In genomic region chr16:22355487-22355908, GRCh38 we compare ENCODE assay signal across 14 cellular contexts. TPM values are rescaled to one million over a fixed set of nuclear protein-coding genes. Genes with fewer than 3 reads are reported as not detected.
DNase-seq lines count a peak whose midpoint lies in the region; ATAC-seq and TF ChIP-seq lines count a peak whose summit lies in the region.
"Had no signal": no experiment of that assay in that cellular context is flagged by ENCODE, and none has a peak within 500 bp of the region (broad histone marks: within the 10 kb centered on the region; RNA-seq: fewer than 3 reads in every experiment).

No MANE protein-coding gene starts in this region.

- no peaks in the 10 kb centered on the region for H3K9me3 ChIP-seq in heart right ventricle
- no peaks in the 10 kb centered on the region for H3K9me3 ChIP-seq in PC-9 (ENCODE audit: insufficient read depth, low read depth)
- no peaks in the 10 kb centered on the region for H3K9me3 ChIP-seq in A673 (ENCODE audit: low read depth, low read length, poor library complexity, severe bottlenecking)
- H3K9me3 ChIP-seq: right atrium auricular region had no signal

- DNase-seq in CD14-positive monocyte (ENCODE audit: low spot score) (no peak), GM10248 (ENCODE audit: extremely low spot score) (peak; percentile 25), NOMO-1 (lab: John Stamatoyannopoulos, UW; ENCODE audit: unreplicated experiment in 2 of 2) (peak; percentile 64 to 79), heart right ventricle (no peak), PC-9 (no peak), NCI-H2081 (lab: John Stamatoyannopoulos, UW) (no peak), A673 (ENCODE audit: low spot score) (no peak)
- no peak for DNase-seq in activated naive CD8-positive, alpha-beta T cell treated with anti-CD3 and anti-CD28 coated beads, Interleukin-2, amount 10 ng/mL, durations not matched to agents 7 days and 5 days
- DNase-seq: kidney glomerular epithelial cell; NCI-H1436 treated with DMSO at 0.1 percent for 48 hours; stimulated activated CD4-positive, alpha-beta T cell treated with anti-CD3 and anti-CD28 coated beads, Interleukin-4, amount 100 ng/mL, for 24 hours; stimulated activated naive CD4-positive, alpha-beta T cell treated with Interleukin-2 at 50 U/mL for 16 hours had no signal

- H3K27me3 Mint-ChIP-seq in CD14-positive monocyte (ENCODE audit: low read depth in 3 of 3) = peaks cover 0 to 1% (median 0%) of the 10 kb centered on the region in 3 donors
- no peaks in the 10 kb centered on the region for H3K27me3 Mint-ChIP-seq in activated naive CD8-positive, alpha-beta T cell treated with anti-CD3 and anti-CD28 coated beads, Interleukin-2, amount 10 ng/mL, durations not matched to agents 7 days and 5 days

- H3K27ac Mint-ChIP-seq in CD14-positive monocyte = peak overlapping the region in 4 of 7 donors; percentile 3 to 42 (median 15)
- H3K27ac Mint-ChIP-seq in activated naive CD8-positive, alpha-beta T cell treated with anti-CD3 and anti-CD28 coated beads, Interleukin-2, amount 10 ng/mL, durations not matched to agents 7 days and 5 days = peak overlapping the region; percentile 78

- CTCF ChIA-PET in GM10248 (lab: Yijun Ruan, JAX) (interaction anchor here (0.9 to 1.3 kb wide), 2 partner anchors 9 to 35 kb away, joined by 3 read pairs; no protein-coding TSS in a partner anchor), PC-9 (lab: Charles Lee) (no interaction called here), A673 (lab: Charles Lee) (interaction anchor here (0.7 kb wide), 1 partner anchor 52 kb away, joined by 3 read pairs; no protein-coding TSS in a partner anchor)

- ATAC-seq in activated naive CD8-positive, alpha-beta T cell treated with anti-CD3 and anti-CD28 coated beads, Interleukin-2, amount 10 ng/mL, durations not matched to agents 7 days and 5 days (ENCODE audit: low read depth) = peak; percentile 23
- ATAC-seq in heart right ventricle = no peak

- intact Hi-C loops in CD14-positive monocyte (cut with micrococcal nuclease) (no loop called here), heart right ventricle (cut with DNase I) (no loop called here), PC-9 (cut with micrococcal nuclease; ENCODE audit: unreplicated experiment) (no loop called here), A673 (cut with micrococcal nuclease; ENCODE audit: unreplicated experiment) (no loop called here)

- peaks cover 6 to 10% of the 10 kb centered on the region in 2 donors for H3K36me3 Mint-ChIP-seq in CD14-positive monocyte
- peaks cover 28% of the 10 kb centered on the region for H3K36me3 Mint-ChIP-seq in activated naive CD8-positive, alpha-beta T cell treated with anti-CD3 and anti-CD28 coated beads, Interleukin-2, amount 10 ng/mL, durations not matched to agents 7 days and 5 days

- H4K20me1 ChIP-seq in PC-9 (ENCODE audit: insufficient read depth) = peaks cover 6% of the 10 kb centered on the region

- H3K27ac ChIP-seq in heart right ventricle (peak overlapping the region in 1 of 10 donors; percentile 2), PC-9 (no peak overlapping the region), A673 (ENCODE audit: low read depth, low read length, poor library complexity, severe bottlenecking) (no peak overlapping the region)
- H3K27ac ChIP-seq: right atrium auricular region, RWPE1 had no signal

- TF ChIP-seq CTCF in CD14-positive monocyte (IDR thresholded peaks at IDR 0.05) (no peak), GM10248 (IDR thresholded peaks at IDR 0.05; ENCODE audit: control extremely low read depth, extremely low read depth, low read depth, missing control alignments) (no peak), heart right ventricle (IDR thresholded peaks at IDR 0.05) (no peak), PC-9 (conservative IDR thresholded peaks at IDR 0.05) (no peak), A673 (conservative IDR thresholded peaks at IDR 0.05; ENCODE audit: low read depth, low read length) (no peak)

- H3K4me1 ChIP-seq in heart right ventricle (peaks cover 0 to 46% (median 8%) of the 10 kb centered on the region in 9 donors), PC-9 (replicated peaks; ENCODE audit: insufficient read depth) (peaks cover 12% of the 10 kb centered on the region), A673 (ENCODE audit: insufficient read depth, low read length, poor library complexity, severe bottlenecking) (peaks cover 39% of the 10 kb centered on the region)

- H3K79me2 ChIP-seq in PC-9 (ENCODE audit: low read depth) = peaks cover 72% of the 10 kb centered on the region

- no peak overlapping the region for H3K4me3 ChIP-seq in heart right ventricle
- H3K4me3 ChIP-seq in PC-9 = no peak overlapping the region
- H3K4me3 ChIP-seq in A673 (ENCODE audit: low read depth, low read length, poor library complexity, severe bottlenecking) = no peak overlapping the region
- H3K4me3 ChIP-seq: right atrium auricular region had no signal

- H3F3A ChIP-seq in PC-9 (ENCODE audit: insufficient read depth, low read depth) = peaks cover 21% of the 10 kb centered on the region; the same call in 1 of the 2 replicates

- POLR2A ChIA-PET in GM10248 (lab: Yijun Ruan, JAX) (no interaction called here), PC-9 (lab: Charles Lee; ENCODE audit: unreplicated experiment) (no interaction called here), A673 (lab: Charles Lee; ENCODE audit: low non-redundant PET) (no interaction called here)
- POLR2A ChIA-PET in activated naive CD8-positive, alpha-beta T cell treated with anti-CD3 and anti-CD28 coated beads, Interleukin-2, amount 10 ng/mL, durations not matched to agents 7 days and 5 days (lab: Charles Lee) = interaction anchor here (0.7 to 8.4 kb wide), 2 partner anchors 16 to 55 kb away, joined by 3 to 108 read pairs; partner anchors contain the start of gene CDR2

- H2AFZ ChIP-seq in PC-9 = no peak overlapping the region

- no TSS peak for BruUV-seq in PC-9 (replicated peaks; lab: Mats Ljungman, UMichigan)
- no TSS peak for BruUV-seq in A673 (replicated peaks; lab: Mats Ljungman, UMichigan)

- H3K4me1 Mint-ChIP-seq in CD14-positive monocyte = peaks cover 35% of the 10 kb centered on the region
- H3K4me1 Mint-ChIP-seq in activated naive CD8-positive, alpha-beta T cell treated with anti-CD3 and anti-CD28 coated beads, Interleukin-2, amount 10 ng/mL, durations not matched to agents 7 days and 5 days = peaks cover 46% of the 10 kb centered on the region

- H3K36me3 ChIP-seq in heart right ventricle (peaks cover 0 to 41% (median 0%) of the 10 kb centered on the region in 9 donors), PC-9 (ENCODE audit: low read depth) (peaks cover 21% of the 10 kb centered on the region), A673 (ENCODE audit: insufficient read depth, low read length, poor library complexity, severe bottlenecking) (peaks cover 11% of the 10 kb centered on the region)
- H3K36me3 ChIP-seq: right atrium auricular region had no signal

- H3K4me2 ChIP-seq in PC-9 = no peak overlapping the region

- no peaks in the 10 kb centered on the region for H3K9me2 ChIP-seq in PC-9 (ENCODE audit: insufficient read depth)

- H3K4me3 Mint-ChIP-seq in CD14-positive monocyte = no peak overlapping the region
- peak overlapping the region; percentile 27 for H3K4me3 Mint-ChIP-seq in activated naive CD8-positive, alpha-beta T cell treated with anti-CD3 and anti-CD28 coated beads, Interleukin-2, amount 10 ng/mL, durations not matched to agents 7 days and 5 days

- H3K27me3 ChIP-seq in heart right ventricle (no peaks in the 10 kb centered on the region), PC-9 (ENCODE audit: insufficient read depth, low read depth) (no peaks in the 10 kb centered on the region), A673 (replicated peaks; ENCODE audit: insufficient read depth, low read depth, low read length, poor library complexity) (no peaks in the 10 kb centered on the region)
- H3K27me3 ChIP-seq: right atrium auricular region had no signal

- H3K9me3 Mint-ChIP-seq in CD14-positive monocyte = peaks cover 0 to 3% (median 0%) of the 10 kb centered on the region in 7 donors
- H3K9me3 Mint-ChIP-seq in activated naive CD8-positive, alpha-beta T cell treated with anti-CD3 and anti-CD28 coated beads, Interleukin-2, amount 10 ng/mL, durations not matched to agents 7 days and 5 days = peaks cover 3% of the 10 kb centered on the region

RNA-seq across cellular contexts. Expression of gene CDR2, which starts 18.9 kb away (rescaled TPM):
- polyA plus RNA-seq in CD14-positive monocyte = 1 to 10 TPM; 2.5 to 4.8 TPM
- 10 to 100 TPM; 42.2 to 48.6 TPM for total RNA-seq in activated naive CD8-positive, alpha-beta T cell treated with anti-CD3 and anti-CD28 coated beads, Interleukin-2, amount 10 ng/mL, durations not matched to agents 7 days and 5 days
- 1 to 10 TPM; 4.2 to 8.1 (median 6.6) TPM for total RNA-seq in heart right ventricle
- 1 to 10 TPM; 7.6 to 8.4 TPM for polyA plus RNA-seq in heart right ventricle
- total RNA-seq in PC-9 (2021) = 29.3 and 34.0 TPM in 2 replicates
- total RNA-seq in A673 (2021) = 34.5 and 40.5 TPM in 2 replicates

RNA-seq across cellular contexts. Expression of gene POLR3E, which starts 58.3 kb away (rescaled TPM):
- 1 to 10 TPM; 4.1 to 5.7 TPM for polyA plus RNA-seq in CD14-positive monocyte
- total RNA-seq in activated naive CD8-positive, alpha-beta T cell treated with anti-CD3 and anti-CD28 coated beads, Interleukin-2, amount 10 ng/mL, durations not matched to agents 7 days and 5 days = 10 to 100 TPM; 53.2 to 56.9 TPM
- 10 to 100 TPM; 27.8 to 40.7 (median 31.7) TPM for total RNA-seq in heart right ventricle
- 10 to 100 TPM; 22.3 to 23.8 TPM for polyA plus RNA-seq in heart right ventricle
- 65.2 and 70.9 TPM in 2 replicates for total RNA-seq in PC-9 (2021)
- total RNA-seq in A673 (2021) = 69.8 and 80.6 TPM in 2 replicates

Comparison
In these comparisons a context has a peak if more than half of its experiments do, and no peak if none do; other contexts are left out.
1. DNase-seq: peak in GM10248 (single experiment) and NOMO-1 (2 of 2); none in CD14-positive monocyte (single experiment), activated naive CD8-positive, alpha-beta T cell treated with anti-CD3 and anti-CD28 coated beads, Interleukin-2, amount 10 ng/mL, durations not matched to agents 7 days and 5 days (single experiment), heart right ventricle (0 of 2), PC-9 (0 of 2), NCI-H2081 (0 of 2) and A673 (single experiment).